Comparison of ENCODE assay signal across 29 cellular contexts in genomic region chr17:4287710-4288109, GRCh38.
"Had no signal": no experiment of that assay in that cellular context is flagged by ENCODE, and none has a peak within 500 bp of the region (broad histone marks: within the 10 kb centered on the region; RNA-seq: fewer than 3 reads in every experiment).

No MANE protein-coding gene starts in this region.

- H3K27ac ChIP-seq: left lung, lower lobe of right lung, pancreas, prostate gland, skin epidermis, spleen, tibial nerve, upper lobe of left lung, vagina had no signal

- H3K9me3 ChIP-seq: left lung, lower lobe of right lung, pancreas, prostate gland, spleen, tibial nerve, upper lobe of left lung, vagina had no signal

- H3K4me1 Mint-ChIP-seq: nephron; neural crest cell; stimulated activated naive CD8-positive, alpha-beta T cell treated with anti-CD3 and anti-CD28 coated beads, Interleukin-15, amount 100 ng/mL, for 72 hours had no signal

- H3K4me3 Mint-ChIP-seq: naive thymus-derived CD8-positive, alpha-beta T cell; nephron; neural crest cell; stimulated activated memory B cell treated with anti-CD40 and anti-IgM and Interleukin-4, amounts not matched to agents 10 μg/mL and 1 μg/mL and 100 μg/mL, for 72 hours; stimulated activated naive CD8-positive, alpha-beta T cell treated with anti-CD3 and anti-CD28 coated beads, Interleukin-15, amount 100 ng/mL, for 72 hours had no signal

- ATAC-seq: left cardiac atrium; left lung; lower lobe of right lung; naive thymus-derived CD8-positive, alpha-beta T cell; pancreas; right cardiac atrium; sciatic nerve; stimulated activated memory B cell treated with anti-CD40 and anti-IgM and Interleukin-4, amounts not matched to agents 10 μg/mL and 1 μg/mL and 100 μg/mL, for 72 hours; stimulated activated naive CD8-positive, alpha-beta T cell treated with anti-CD3 and anti-CD28 coated beads, Interleukin-15, amount 100 ng/mL, for 72 hours had no signal

- H3K27ac Mint-ChIP-seq: nephron; stimulated activated memory B cell treated with anti-CD40 and anti-IgM and Interleukin-4, amounts not matched to agents 10 μg/mL and 1 μg/mL and 100 μg/mL, for 72 hours had no signal

- H3K4me3 ChIP-seq: left lung, lower lobe of right lung, pancreas, prostate gland, skin epidermis, spleen, tibial nerve, upper lobe of left lung, vagina had no signal

- H3K27me3 Mint-ChIP-seq: naive thymus-derived CD8-positive, alpha-beta T cell; stimulated activated memory B cell treated with anti-CD40 and anti-IgM and Interleukin-4, amounts not matched to agents 10 μg/mL and 1 μg/mL and 100 μg/mL, for 72 hours; stimulated activated naive CD8-positive, alpha-beta T cell treated with anti-CD3 and anti-CD28 coated beads, Interleukin-15, amount 100 ng/mL, for 72 hours had no signal

- H3K9me3 Mint-ChIP-seq: naive thymus-derived CD8-positive, alpha-beta T cell; nephron; neural crest cell; stimulated activated memory B cell treated with anti-CD40 and anti-IgM and Interleukin-4, amounts not matched to agents 10 μg/mL and 1 μg/mL and 100 μg/mL, for 72 hours; stimulated activated naive CD8-positive, alpha-beta T cell treated with anti-CD3 and anti-CD28 coated beads, Interleukin-15, amount 100 ng/mL, for 72 hours had no signal

- H3K27me3 ChIP-seq: left lung, pancreas, spleen, tibial nerve, upper lobe of left lung, vagina had no signal

- H3K36me3 ChIP-seq: pancreas, prostate gland had no signal

- H3K4me1 ChIP-seq: left lung, lower lobe of right lung, pancreas, prostate gland, spleen, tibial nerve, upper lobe of left lung, vagina had no signal

- DNase-seq: hippocampal formation; kidney glomerular epithelial cell; left cardiac atrium; left lung; lower lobe of right lung; mammary epithelial cell; mesenchymal stem cell; naive thymus-derived CD8-positive, alpha-beta T cell; nucleus accumbens; pancreas; posterior cingulate gyrus; retina; right cardiac atrium; spleen; stimulated activated CD4-positive, alpha-beta T cell treated with anti-CD3 and anti-CD28 coated beads, Interleukin-2, amount 100 ng/mL, for 48 hours; stimulated activated CD4-positive, alpha-beta T cell treated with anti-CD3 and anti-CD28 coated beads, Interleukin-4, amount 100 ng/mL, for 4 hours; stimulated activated CD8-positive, alpha-beta memory T cell treated with anti-CD3 and anti-CD28 coated beads, Interleukin-4, amount 100 ng/mL, for 48 hours; stimulated activated naive CD4-positive, alpha-beta T cell treated with Interleukin-2 at 50 U/mL for 16 hours; stimulated activated naive CD8-positive, alpha-beta T cell treated with anti-CD3 and anti-CD28 coated beads, Interleukin-15, amount 100 ng/mL, for 72 hours; substantia nigra had no signal
